19 cellular contexts compared by ENCODE assay signal in genomic region chr1:27005648-27006496, GRCh38. TPM values are rescaled to one million over a fixed set of nuclear protein-coding genes. Genes with fewer than 3 reads are reported as not detected.
DNase-seq lines count a peak whose midpoint lies in the region; ATAC-seq lines count a peak whose summit lies in the region.
"Had no signal": no experiment of that assay in that cellular context is flagged by ENCODE, and none has a peak within 500 bp of the region (broad histone marks: within the 10 kb centered on the region; RNA-seq: fewer than 3 reads in every experiment).

No MANE protein-coding gene starts in this region.

- ATAC-seq in activated T-helper 17 cell treated with anti-CD3 and anti-CD28 coated beads, Interleukin-2, amount 50 U/mL, for 72 hours (replicated peaks) = no peak

- no peaks in the 10 kb centered on the region for H3K36me3 ChIP-seq in rectal smooth muscle tissue (ENCODE audit: control insufficient read depth, insufficient read depth, low read length)

- H3K4me3 ChIP-seq in rectal smooth muscle tissue (ENCODE audit: low read length) = no peak overlapping the region
- H3K4me3 ChIP-seq: vagina had no signal

- H3K9ac ChIP-seq in rectal smooth muscle tissue (ENCODE audit: low read length) = no peak overlapping the region
- H3K9ac ChIP-seq: parathyroid adenoma had no signal

- H3K27me3 Mint-ChIP-seq in activated T-helper 17 cell treated with anti-CD3 and anti-CD28 coated beads, Interleukin-2, amount 50 U/mL, for 72 hours = peaks cover 3% of the 10 kb centered on the region

- DNase-seq in EH (ENCODE audit: low read depth) = peak; percentile 12
- DNase-seq in NCI-H226 = peak; percentile 75
- peak; percentile 55 for DNase-seq in fibroblast of gingiva (ENCODE audit: low read depth)
- no peak for DNase-seq in NCI-H748 treated with DMSO at 0.1 percent for 48 hours (lab: John Stamatoyannopoulos, UW)
- no peak for DNase-seq in amygdala (lab: John Stamatoyannopoulos, UW)
- no peak for DNase-seq in cerebellar cortex (ENCODE audit: low spot score)
- DNase-seq: activated CD4-positive, alpha-beta memory T cell treated with anti-CD3 and anti-CD28 coated beads, Interleukin-2, amount 10 ng/mL, durations not matched to agents 7 days and 5 days; AML-193; amniotic stem cell; NCI-H2081 treated with DMSO at 0.1 percent for 48 hours; NCI-H526; stimulated activated naive CD4-positive, alpha-beta T cell treated with Interleukin-2 at 50 U/mL for 16 hours had no signal

- no peak overlapping the region for H3K4me3 Mint-ChIP-seq in activated T-helper 17 cell treated with anti-CD3 and anti-CD28 coated beads, Interleukin-2, amount 50 U/mL, for 72 hours
- H3K4me3 Mint-ChIP-seq: activated CD4-positive, alpha-beta memory T cell treated with anti-CD3 and anti-CD28 coated beads, Interleukin-2, amount 10 ng/mL, durations not matched to agents 7 days and 5 days; activated T-helper 1 cell treated with anti-CD3 and anti-CD28 coated beads, Interleukin-12 subunit alpha, Interleukin-12 subunit beta, Interleukin-2, Interleukin-4 antibody, amounts not matched to agents 30 ng/mL and 10 ng/mL and 1 ng/mL, durations not matched to agents 14 hours and 24 hours and 36 hours had no signal

- no peaks in the 10 kb centered on the region for H3K36me3 Mint-ChIP-seq in activated T-helper 17 cell treated with anti-CD3 and anti-CD28 coated beads, Interleukin-2, amount 50 U/mL, for 72 hours (ENCODE audit: low read depth)

- no peaks in the 10 kb centered on the region for H3K27me3 ChIP-seq in rectal smooth muscle tissue (ENCODE audit: control insufficient read depth, insufficient read depth, low read length)
- H3K27me3 ChIP-seq: vagina had no signal

- H3K4me1 Mint-ChIP-seq in activated T-helper 17 cell treated with anti-CD3 and anti-CD28 coated beads, Interleukin-2, amount 50 U/mL, for 72 hours = no peaks in the 10 kb centered on the region

- peak overlapping the region; percentile 75 for H3K27ac ChIP-seq in rectal smooth muscle tissue (ENCODE audit: low read depth, low read length)
- H3K27ac ChIP-seq: parathyroid adenoma, vagina had no signal

- H3K27ac Mint-ChIP-seq in activated T-helper 17 cell treated with anti-CD3 and anti-CD28 coated beads, Interleukin-2, amount 50 U/mL, for 72 hours = no peak overlapping the region
- H3K27ac Mint-ChIP-seq: activated CD4-positive, alpha-beta memory T cell treated with anti-CD3 and anti-CD28 coated beads, Interleukin-2, amount 10 ng/mL, durations not matched to agents 7 days and 5 days; activated T-helper 1 cell treated with anti-CD3 and anti-CD28 coated beads, Interleukin-12 subunit alpha, Interleukin-12 subunit beta, Interleukin-2, Interleukin-4 antibody, amounts not matched to agents 30 ng/mL and 10 ng/mL and 1 ng/mL, durations not matched to agents 14 hours and 24 hours and 36 hours had no signal

- peaks cover 51% of the 10 kb centered on the region for H3K4me1 ChIP-seq in rectal smooth muscle tissue (ENCODE audit: control insufficient read depth, insufficient read depth, low read length)

- H3K9me3 Mint-ChIP-seq in activated T-helper 17 cell treated with anti-CD3 and anti-CD28 coated beads, Interleukin-2, amount 50 U/mL, for 72 hours = no peaks in the 10 kb centered on the region
- H3K9me3 Mint-ChIP-seq: activated CD4-positive, alpha-beta memory T cell treated with anti-CD3 and anti-CD28 coated beads, Interleukin-2, amount 10 ng/mL, durations not matched to agents 7 days and 5 days; activated T-helper 1 cell treated with anti-CD3 and anti-CD28 coated beads, Interleukin-12 subunit alpha, Interleukin-12 subunit beta, Interleukin-2, Interleukin-4 antibody, amounts not matched to agents 30 ng/mL and 10 ng/mL and 1 ng/mL, durations not matched to agents 14 hours and 24 hours and 36 hours had no signal

RNA-seq across cellular contexts. Expression of gene TENT5B, which starts 6.8 kb away (rescaled TPM):
- total RNA-seq in activated T-helper 17 cell treated with anti-CD3 and anti-CD28 coated beads, Interleukin-2, amount 50 U/mL, for 72 hours = not detected
- total RNA-seq: activated CD4-positive, alpha-beta memory T cell treated with anti-CD3 and anti-CD28 coated beads, Interleukin-2, amount 10 ng/mL, durations not matched to agents 7 days and 5 days; activated T-helper 1 cell treated with anti-CD3 and anti-CD28 coated beads, Interleukin-12 subunit alpha, Interleukin-12 subunit beta, Interleukin-2, Interleukin-4 antibody, amounts not matched to agents 30 ng/mL and 10 ng/mL and 1 ng/mL, durations not matched to agents 14 hours and 24 hours and 36 hours had no signal

RNA-seq across cellular contexts. Expression of gene TRNP1, which starts 12.4 kb away (rescaled TPM):
- not detected for total RNA-seq in activated T-helper 17 cell treated with anti-CD3 and anti-CD28 coated beads, Interleukin-2, amount 50 U/mL, for 72 hours
- total RNA-seq: activated CD4-positive, alpha-beta memory T cell treated with anti-CD3 and anti-CD28 coated beads, Interleukin-2, amount 10 ng/mL, durations not matched to agents 7 days and 5 days had no signal

RNA-seq across cellular contexts. Expression of gene KDF1, which starts 45.6 kb away (rescaled TPM):
- not detected for total RNA-seq in activated T-helper 17 cell treated with anti-CD3 and anti-CD28 coated beads, Interleukin-2, amount 50 U/mL, for 72 hours
- total RNA-seq: activated T-helper 1 cell treated with anti-CD3 and anti-CD28 coated beads, Interleukin-12 subunit alpha, Interleukin-12 subunit beta, Interleukin-2, Interleukin-4 antibody, amounts not matched to agents 30 ng/mL and 10 ng/mL and 1 ng/mL, durations not matched to agents 14 hours and 24 hours and 36 hours; glomerular endothelial cell; myocyte had no signal

Comparison
In these comparisons a context has a peak if more than half of its experiments do, and no peak if none do; other contexts are left out.
1. DNase-seq: peak in EH (single experiment), NCI-H226 (single experiment) and fibroblast of gingiva (single experiment); none in NCI-H748 treated with DMSO at 0.1 percent for 48 hours (single experiment), amygdala (0 of 56) and cerebellar cortex (single experiment).